In the genomic region with DNA sequence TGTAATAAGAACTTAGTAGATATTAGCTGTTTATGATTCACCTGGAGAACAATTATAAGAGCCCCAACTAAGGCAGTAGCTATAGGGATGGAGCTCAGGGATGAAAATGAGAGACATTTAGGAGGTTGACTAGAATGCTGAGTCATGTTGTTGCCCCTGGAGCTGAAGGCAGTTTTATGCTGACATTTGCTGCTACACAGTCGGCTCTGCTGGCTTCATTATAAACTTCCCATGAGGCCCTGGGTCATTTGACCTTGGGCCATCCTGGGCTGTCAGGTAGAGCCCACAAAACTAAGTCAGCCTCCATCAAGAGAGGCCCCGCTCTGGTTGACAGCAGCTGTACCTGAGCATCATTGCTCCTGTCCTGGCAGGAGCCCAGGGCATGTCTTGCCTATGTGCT, we compare ENCODE assay signal across 29 cellular contexts.
DNase-seq lines count a peak whose midpoint lies in the region; ATAC-seq, FAIRE-seq and TF ChIP-seq lines count a peak whose summit lies in the region.
"Had no signal": no experiment of that assay in that cellular context is flagged by ENCODE, and none has a peak within 500 bp of the region (broad histone marks: within the 10 kb centered on the region; RNA-seq: fewer than 3 reads in every experiment).

No MANE protein-coding gene starts in this region.

- H3K4me2 ChIP-seq in DND-41 (ENCODE audit: insufficient read depth, low read length): no peak overlapping the region
- H3K4me2 ChIP-seq in Loucy (ENCODE audit: low read depth, low read length, poor library complexity, severe bottlenecking): no peak overlapping the region
- no peak overlapping the region for H3K4me2 ChIP-seq in K562 (ENCODE audit: insufficient read depth, low read length)

- H3K79me2 ChIP-seq in DND-41 (ENCODE audit: insufficient read depth, low read length): no peaks in the 10 kb centered on the region
- no peaks in the 10 kb centered on the region for H3K79me2 ChIP-seq in Loucy (ENCODE audit: insufficient read depth, low read length)
- no peaks in the 10 kb centered on the region for H3K79me2 ChIP-seq in K562 (ENCODE audit: control insufficient read depth, insufficient read depth, low read length)

- TF ChIP-seq EP300 in K562 (IDR thresholded peaks at IDR 0.05; ENCODE audit: low read length): no peak

- no peak overlapping the region for H3K27ac ChIP-seq in DND-41 (ENCODE audit: low read length)
- no peak overlapping the region for H3K27ac ChIP-seq in K562 (ENCODE audit: extremely low read depth, low read depth, low read length)
- H3K27ac ChIP-seq in muscle layer of colon (ENCODE audit: low read depth, low read length): peak overlapping the region; percentile 1
- H3K27ac ChIP-seq in naive thymus-derived CD4-positive, alpha-beta T cell (ENCODE audit: low read depth, low read length): no peak overlapping the region
- H3K27ac ChIP-seq: Peyer's patch, SK-N-MC, testis had no signal

- no peaks in the 10 kb centered on the region for H3F3A ChIP-seq in Loucy (ENCODE audit: low read depth)

- peaks cover 0 to 17% (median 1%) of the 10 kb centered on the region in 7 donors for H3K4me1 Mint-ChIP-seq in naive thymus-derived CD4-positive, alpha-beta T cell

- no peak overlapping the region for H3K4me3 ChIP-seq in DND-41 (ENCODE audit: low read depth in 1 of 2, low read length in 2 of 2)
- H3K4me3 ChIP-seq in Loucy (ENCODE audit: low read length, poor library complexity, severe bottlenecking): no peak overlapping the region
- no peak overlapping the region for H3K4me3 ChIP-seq in K562
- no peak overlapping the region for H3K4me3 ChIP-seq in muscle layer of colon (ENCODE audit: low read depth in 1 of 2, low read length in 2 of 2)
- H3K4me3 ChIP-seq in naive thymus-derived CD4-positive, alpha-beta T cell (ENCODE audit: low read length): no peak overlapping the region
- H3K4me3 ChIP-seq: dorsolateral prefrontal cortex, Peyer's patch, SK-N-MC, testis had no signal

- H3K36me3 ChIP-seq in DND-41 (ENCODE audit: insufficient read depth, low read length) (no peaks in the 10 kb centered on the region), Loucy (ENCODE audit: insufficient read depth, low read length) (no peaks in the 10 kb centered on the region), K562 (ENCODE audit: control insufficient read depth, insufficient read depth, low read length) (no peaks in the 10 kb centered on the region), muscle layer of colon (ENCODE audit: insufficient read depth, low read length) (no peaks in the 10 kb centered on the region)
- no peaks in the 10 kb centered on the region for H3K36me3 ChIP-seq in naive thymus-derived CD4-positive, alpha-beta T cell (ENCODE audit: control insufficient read depth in 2 of 3, insufficient read depth in 3 of 3, low read length in 3 of 3)
- H3K36me3 ChIP-seq: Peyer's patch had no signal

- H3K27me3 Mint-ChIP-seq in naive thymus-derived CD4-positive, alpha-beta T cell: peaks cover 3 to 35% (median 20%) of the 10 kb centered on the region in 5 donors

- H3K27me3 ChIP-seq in DND-41 (ENCODE audit: insufficient read depth, low read length, poor library complexity) (no peaks in the 10 kb centered on the region), Loucy (ENCODE audit: insufficient read depth, low read length, poor library complexity, severe bottlenecking) (no peaks in the 10 kb centered on the region), K562 (ENCODE audit: control insufficient read depth in 2 of 2, insufficient read depth in 2 of 2, low read length in 2 of 2) (no peaks in the 10 kb centered on the region), muscle layer of colon (ENCODE audit: control insufficient read depth in 1 of 2, insufficient read depth in 2 of 2, low read length in 2 of 2) (no peaks in the 10 kb centered on the region)
- no peaks in the 10 kb centered on the region for H3K27me3 ChIP-seq in naive thymus-derived CD4-positive, alpha-beta T cell (ENCODE audit: control insufficient read depth in 2 of 2, insufficient read depth in 2 of 2, low read length in 2 of 2)
- H3K27me3 ChIP-seq: Peyer's patch, testis had no signal

- H3K9me3 Mint-ChIP-seq in naive thymus-derived CD4-positive, alpha-beta T cell: no peaks in the 10 kb centered on the region
- H3K9me3 Mint-ChIP-seq: activated CD4-positive, alpha-beta T cell treated with anti-CD3 and anti-CD28 coated beads, Interleukin-2, amount 10 ng/mL, durations not matched to agents 24 days and 14 days; activated naive CD4-positive, alpha-beta T cell treated with anti-CD3 and anti-CD28 coated beads, Interleukin-2, amount 50 U/mL, for 72 hours had no signal

- TF ChIP-seq POLR2A in K562 (conservative IDR thresholded peaks at IDR 0.05): no peak

- CTCF ChIA-PET in K562 (lab: Yijun Ruan, JAX; ENCODE audit: low intra/inter-chr PET ratio): no interaction called here
- CTCF ChIA-PET in naive thymus-derived CD4-positive, alpha-beta T cell (lab: Charles Lee): no interaction called here

- TF ChIP-seq RAD21 in K562 (CRISPR knock-in tag; conservative IDR thresholded peaks at IDR 0.05 in 1 of 2, IDR thresholded peaks at IDR 0.05 in 1 of 2): no peak

- WGBS in K562 (ENCODE audit: insufficient coverage, low coverage, missing lambda C conversion rate): 32% methylated on average over 2 of the region's 2 CpGs

- peaks cover 0 to 1% (median 0%) of the 10 kb centered on the region in 5 donors for H3K36me3 Mint-ChIP-seq in naive thymus-derived CD4-positive, alpha-beta T cell
- H3K36me3 Mint-ChIP-seq: activated naive CD4-positive, alpha-beta T cell treated with anti-CD3 and anti-CD28 coated beads, Interleukin-2, amount 50 U/mL, for 72 hours had no signal

- FAIRE-seq in K562 (lab: Jason Lieb, UNC): peak; percentile 75
- FAIRE-seq in RCC 7860 (lab: Jason Lieb, UNC): no peak
- FAIRE-seq: GM12892, keratinocyte, small intestine had no signal

- no peaks in the 10 kb centered on the region for H3K9me3 ChIP-seq in DND-41 (ENCODE audit: insufficient read depth, low read length, severe bottlenecking)
- H3K9me3 ChIP-seq in Loucy (ENCODE audit: insufficient read depth, low read depth, low read length): no peaks in the 10 kb centered on the region
- H3K9me3 ChIP-seq in K562 (replicated peaks; ENCODE audit: control insufficient read depth, insufficient read depth, low read depth, low read length): no peaks in the 10 kb centered on the region
- H3K9me3 ChIP-seq in muscle layer of colon (ENCODE audit: low read length): no peaks in the 10 kb centered on the region
- H3K9me3 ChIP-seq in naive thymus-derived CD4-positive, alpha-beta T cell (ENCODE audit: control insufficient read depth in 2 of 3, low read length in 3 of 3): no peaks in the 10 kb centered on the region
- H3K9me3 ChIP-seq: Peyer's patch, testis had no signal

- H3K9ac ChIP-seq in DND-41 (ENCODE audit: low read depth, low read length): no peak overlapping the region
- no peak overlapping the region for H3K9ac ChIP-seq in Loucy (ENCODE audit: low read depth, low read length, poor library complexity, severe bottlenecking)
- peak overlapping the region in 1 of 2 experiments; percentile 27; a peak in 1 of 4 replicates for H3K9ac ChIP-seq in K562 (ENCODE audit: insufficient read depth in 1 of 2, low read depth in 2 of 2, low read length in 2 of 2)
- no peak overlapping the region for H3K9ac ChIP-seq in muscle layer of colon (ENCODE audit: low read length)

- H4K20me1 ChIP-seq in DND-41 (ENCODE audit: insufficient read depth, low read length): no peaks in the 10 kb centered on the region
- no peaks in the 10 kb centered on the region for H4K20me1 ChIP-seq in Loucy (ENCODE audit: insufficient read depth, low read length, poor library complexity, severe bottlenecking)
- no peaks in the 10 kb centered on the region for H4K20me1 ChIP-seq in K562 (replicated peaks; ENCODE audit: control insufficient read depth, insufficient read depth, low read length)

- DNase-seq in DND-41 (no peak), K562 (ENCODE audit: extremely low read depth in 1 of 4, low spot score in 3 of 4) (peak; percentile 44 to 70 (median 56)), RCC 7860 (ENCODE audit: low spot score) (no peak), AML-193 (lab: John Stamatoyannopoulos, UW) (no peak), midbrain (lab: John Stamatoyannopoulos, UW) (no peak)
- no peak for DNase-seq in naive thymus-derived CD4-positive, alpha-beta T cell
- DNase-seq: activated CD4-positive, alpha-beta T cell treated with anti-CD3 and anti-CD28 coated beads, Interleukin-2, amount 10 ng/mL, durations not matched to agents 24 days and 14 days; aorta; caudate nucleus; DMS79 treated with DMSO at 0.1 percent for 48 hours; HCEC 1CT; hypothalamus; Kasumi-1; NCI-H1092 treated with DMSO at 0.1 percent for 48 hours; NCI-H2107; NCI-H510A; NK-92 treated with Interleukin-12 subunit alpha and Interleukin-12 subunit beta, amount 100 ng/mL, for 24 hours; nucleus accumbens; Peyer's patch; small intestine; stimulated activated naive CD4-positive, alpha-beta T cell; testis had no signal

- H3K9me1 ChIP-seq in K562 (ENCODE audit: control insufficient read depth, insufficient read depth, low read length): peaks cover 4% of the 10 kb centered on the region

- H2AFZ ChIP-seq in DND-41 (ENCODE audit: low read depth, low read length): peak overlapping the region; percentile 39; the same call in 1 of the 2 replicates
- H2AFZ ChIP-seq in Loucy (ENCODE audit: low read length): peak overlapping the region; percentile 50; the same call in 1 of the 2 replicates
- peak overlapping the region; percentile 54 for H2AFZ ChIP-seq in K562 (ENCODE audit: low read depth, low read length)

- intact Hi-C loops in K562 (cut with micrococcal nuclease): no loop called here
- intact Hi-C loops in naive thymus-derived CD4-positive, alpha-beta T cell (cut with micrococcal nuclease): no loop called here

- H3K4me3 Mint-ChIP-seq in naive thymus-derived CD4-positive, alpha-beta T cell: no peak overlapping the region
- H3K4me3 Mint-ChIP-seq: activated CD4-positive, alpha-beta T cell treated with anti-CD3 and anti-CD28 coated beads, Interleukin-2, amount 10 ng/mL, durations not matched to agents 24 days and 14 days had no signal

- POLR2A ChIA-PET in K562 (lab: Yijun Ruan, JAX): interaction anchor here (2.3 kb wide), 2 partner anchors 9 to 10 kb away, joined by 5 to 7 read pairs; no protein-coding TSS in a partner anchor
- POLR2A ChIA-PET in naive thymus-derived CD4-positive, alpha-beta T cell (lab: Charles Lee): no interaction called here

- H3K4me1 ChIP-seq in DND-41 (ENCODE audit: insufficient read depth, low read length) (no peaks in the 10 kb centered on the region), Loucy (ENCODE audit: insufficient read depth, low read length, poor library complexity, severe bottlenecking) (peaks cover 6% of the 10 kb centered on the region), K562 (replicated peaks in 1 of 2; ENCODE audit: control insufficient read depth in 2 of 2, insufficient read depth in 2 of 2, low read length in 2 of 2) (peaks cover 10 to 25% of the 10 kb centered on the region in 2 experiments; a peak in 4 of 5 replicates), muscle layer of colon (ENCODE audit: insufficient read depth, low read length) (peaks cover 30% of the 10 kb centered on the region)
- H3K4me1 ChIP-seq in naive thymus-derived CD4-positive, alpha-beta T cell (ENCODE audit: control insufficient read depth in 2 of 2, insufficient read depth in 2 of 2, low read length in 2 of 2): peaks cover 0 to 27% of the 10 kb centered on the region in 2 donors

- H3K9me2 ChIP-seq in Loucy (replicated peaks; ENCODE audit: low read depth, low read length): no peaks in the 10 kb centered on the region

- TF ChIP-seq CTCF in DND-41 (IDR thresholded peaks at IDR 0.05; ENCODE audit: borderline replicate concordance, extremely low read depth, low read length, poor library complexity, severe bottlenecking) (no peak), Loucy (conservative IDR thresholded peaks at IDR 0.05; ENCODE audit: low read length) (no peak), K562 (IDR thresholded peaks at IDR 0.05 in 2 of 3, conservative IDR thresholded peaks at IDR 0.05 in 1 of 3; ENCODE audit: insufficient read depth in 2 of 3, low read depth in 1 of 3, low read length in 3 of 3) (no peak)

- H3K27ac Mint-ChIP-seq in naive thymus-derived CD4-positive, alpha-beta T cell: no peak overlapping the region
- H3K27ac Mint-ChIP-seq: activated CD4-positive, alpha-beta T cell treated with anti-CD3 and anti-CD28 coated beads, Interleukin-2, amount 10 ng/mL, durations not matched to agents 24 days and 14 days had no signal

- no peak for ATAC-seq in DND-41 (ENCODE audit: insufficient read depth, low read depth)
- ATAC-seq in K562: peak; percentile 71
- ATAC-seq in naive thymus-derived CD4-positive, alpha-beta T cell: no peak

- in situ Hi-C loops in K562 (cut with MboI): no loop called here

- no TSS peak for BruUV-seq in K562 (replicated peaks; lab: Mats Ljungman, UMichigan)

Comparison
In these comparisons a context has a peak if more than half of its experiments do, and no peak if none do; other contexts are left out.
1. DNase-seq: peak in K562 (4 of 4); none in DND-41 (single experiment), RCC 7860 (single experiment), naive thymus-derived CD4-positive, alpha-beta T cell (0 of 9), AML-193 (0 of 2) and midbrain (single experiment).
2. Peak in every context shown above with its lines, with median percentiles within 50 percentile points of each other: H2AFZ ChIP-seq.